Comparison of ENCODE assay signal across 1 cellular context in the genomic region with DNA sequence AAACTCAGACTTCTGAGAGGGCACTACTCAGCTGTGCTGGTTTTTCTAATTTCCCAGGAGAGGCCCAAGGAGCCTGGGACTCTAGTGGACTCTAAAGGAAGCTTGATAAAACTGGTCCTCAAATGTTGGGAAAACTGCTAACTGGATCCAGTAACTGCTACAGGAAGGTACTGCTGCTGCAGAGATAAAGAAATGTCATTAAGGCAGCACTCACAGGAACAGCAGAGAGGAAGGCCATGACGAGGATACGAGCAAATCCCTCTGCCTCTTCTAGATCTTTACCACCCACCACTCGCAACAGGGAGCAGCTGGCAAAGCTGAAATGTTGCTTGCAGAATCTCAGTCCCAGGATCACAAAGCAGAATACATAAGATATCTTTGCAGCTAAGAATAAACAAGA.
TF ChIP-seq lines count a peak whose summit lies in the region.

No MANE protein-coding gene starts in this region.

TF ChIP-seq in SK-N-SH treated with all-trans-retinoic acid at 6 μM for 48 hours, 23 proteins besides CTCF, POLR2A, EP300 and RAD21 (continued from another document):
- TF ChIP-seq, protein P1, sequence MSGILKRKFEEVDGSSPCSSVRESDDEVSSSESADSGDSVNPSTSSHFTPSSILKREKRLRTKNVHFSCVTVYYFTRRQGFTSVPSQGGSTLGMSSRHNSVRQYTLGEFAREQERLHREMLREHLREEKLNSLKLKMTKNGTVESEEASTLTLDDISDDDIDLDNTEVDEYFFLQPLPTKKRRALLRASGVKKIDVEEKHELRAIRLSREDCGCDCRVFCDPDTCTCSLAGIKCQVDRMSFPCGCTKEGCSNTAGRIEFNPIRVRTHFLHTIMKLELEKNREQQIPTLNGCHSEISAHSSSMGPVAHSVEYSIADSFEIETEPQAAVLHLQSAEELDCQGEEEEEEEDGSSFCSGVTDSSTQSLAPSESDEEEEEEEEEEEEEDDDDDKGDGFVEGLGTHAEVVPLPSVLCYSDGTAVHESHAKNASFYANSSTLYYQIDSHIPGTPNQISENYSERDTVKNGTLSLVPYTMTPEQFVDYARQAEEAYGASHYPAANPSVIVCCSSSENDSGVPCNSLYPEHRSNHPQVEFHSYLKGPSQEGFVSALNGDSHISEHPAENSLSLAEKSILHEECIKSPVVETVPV (CRISPR knock-in tag; IDR thresholded peaks at IDR 0.05), result no peak
- no peak for TF ChIP-seq TCF4 (CRISPR knock-in tag; IDR thresholded peaks at IDR 0.05; ENCODE audit: borderline replicate concordance)
- no peak for TF ChIP-seq ARNTL (CRISPR knock-in tag; IDR thresholded peaks at IDR 0.05; ENCODE audit: borderline replicate concordance, low read depth)
- no peak for TF ChIP-seq ZNF70 (CRISPR knock-in tag; IDR thresholded peaks at IDR 0.05)
- no peak for TF ChIP-seq ZNF565 (CRISPR knock-in tag; conservative IDR thresholded peaks at IDR 0.05; ENCODE audit: low read depth)
- no peak for TF ChIP-seq OSR1 (CRISPR knock-in tag; IDR thresholded peaks at IDR 0.05)
